ENCODE assay signal across 1 cellular context in the genomic region with DNA sequence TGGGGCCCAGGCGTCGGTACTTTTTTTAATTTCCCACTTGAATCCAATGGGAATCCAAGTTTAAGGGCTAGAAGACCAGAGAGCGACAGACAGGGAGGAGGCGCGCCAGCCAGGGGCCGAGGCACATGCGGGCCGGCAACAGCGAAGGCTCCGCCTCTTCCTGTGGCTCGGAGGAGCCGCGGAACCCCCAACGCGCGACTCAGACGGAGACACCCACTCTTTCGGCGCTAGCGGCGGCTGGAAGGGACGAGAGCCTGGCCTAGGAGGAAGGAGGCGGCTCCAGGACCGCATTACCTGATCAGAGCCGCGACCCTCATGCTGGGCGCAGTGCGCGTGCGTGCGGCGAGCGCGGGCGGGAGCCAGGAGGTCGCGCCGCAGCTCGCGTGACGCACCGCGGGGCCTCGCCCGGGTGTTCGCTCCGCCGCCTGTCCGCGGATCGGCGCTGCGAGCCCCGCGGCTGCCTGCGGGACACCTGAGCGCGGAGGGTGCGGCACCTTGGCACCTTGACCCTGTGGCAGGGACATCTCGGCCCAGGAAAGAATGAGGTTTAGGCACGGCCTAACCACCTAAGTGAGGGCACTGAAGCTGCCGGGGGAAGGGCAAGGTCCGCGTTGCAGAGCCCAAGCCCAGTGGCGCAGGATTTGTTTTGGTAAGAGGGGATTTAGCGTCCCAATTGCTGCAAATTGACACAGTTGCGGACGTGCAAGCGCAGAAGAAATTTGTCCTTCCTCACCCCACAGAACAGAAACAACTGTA.
TF ChIP-seq lines count a peak whose summit lies in the region.

A gene with protein sequence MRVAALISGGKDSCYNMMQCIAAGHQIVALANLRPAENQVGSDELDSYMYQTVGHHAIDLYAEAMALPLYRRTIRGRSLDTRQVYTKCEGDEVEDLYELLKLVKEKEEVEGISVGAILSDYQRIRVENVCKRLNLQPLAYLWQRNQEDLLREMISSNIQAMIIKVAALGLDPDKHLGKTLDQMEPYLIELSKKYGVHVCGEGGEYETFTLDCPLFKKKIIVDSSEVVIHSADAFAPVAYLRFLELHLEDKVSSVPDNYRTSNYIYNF (minus strand): TSS at position 341 of the 756 bp plus-strand sequence. CDS start 24 bp downstream, at position 317.

TF ChIP-seq in K562, 482 proteins besides CTCF, POLR2A, EP300 and RAD21 (continued from another document and continues in another):
- TF ChIP-seq, protein P1, sequence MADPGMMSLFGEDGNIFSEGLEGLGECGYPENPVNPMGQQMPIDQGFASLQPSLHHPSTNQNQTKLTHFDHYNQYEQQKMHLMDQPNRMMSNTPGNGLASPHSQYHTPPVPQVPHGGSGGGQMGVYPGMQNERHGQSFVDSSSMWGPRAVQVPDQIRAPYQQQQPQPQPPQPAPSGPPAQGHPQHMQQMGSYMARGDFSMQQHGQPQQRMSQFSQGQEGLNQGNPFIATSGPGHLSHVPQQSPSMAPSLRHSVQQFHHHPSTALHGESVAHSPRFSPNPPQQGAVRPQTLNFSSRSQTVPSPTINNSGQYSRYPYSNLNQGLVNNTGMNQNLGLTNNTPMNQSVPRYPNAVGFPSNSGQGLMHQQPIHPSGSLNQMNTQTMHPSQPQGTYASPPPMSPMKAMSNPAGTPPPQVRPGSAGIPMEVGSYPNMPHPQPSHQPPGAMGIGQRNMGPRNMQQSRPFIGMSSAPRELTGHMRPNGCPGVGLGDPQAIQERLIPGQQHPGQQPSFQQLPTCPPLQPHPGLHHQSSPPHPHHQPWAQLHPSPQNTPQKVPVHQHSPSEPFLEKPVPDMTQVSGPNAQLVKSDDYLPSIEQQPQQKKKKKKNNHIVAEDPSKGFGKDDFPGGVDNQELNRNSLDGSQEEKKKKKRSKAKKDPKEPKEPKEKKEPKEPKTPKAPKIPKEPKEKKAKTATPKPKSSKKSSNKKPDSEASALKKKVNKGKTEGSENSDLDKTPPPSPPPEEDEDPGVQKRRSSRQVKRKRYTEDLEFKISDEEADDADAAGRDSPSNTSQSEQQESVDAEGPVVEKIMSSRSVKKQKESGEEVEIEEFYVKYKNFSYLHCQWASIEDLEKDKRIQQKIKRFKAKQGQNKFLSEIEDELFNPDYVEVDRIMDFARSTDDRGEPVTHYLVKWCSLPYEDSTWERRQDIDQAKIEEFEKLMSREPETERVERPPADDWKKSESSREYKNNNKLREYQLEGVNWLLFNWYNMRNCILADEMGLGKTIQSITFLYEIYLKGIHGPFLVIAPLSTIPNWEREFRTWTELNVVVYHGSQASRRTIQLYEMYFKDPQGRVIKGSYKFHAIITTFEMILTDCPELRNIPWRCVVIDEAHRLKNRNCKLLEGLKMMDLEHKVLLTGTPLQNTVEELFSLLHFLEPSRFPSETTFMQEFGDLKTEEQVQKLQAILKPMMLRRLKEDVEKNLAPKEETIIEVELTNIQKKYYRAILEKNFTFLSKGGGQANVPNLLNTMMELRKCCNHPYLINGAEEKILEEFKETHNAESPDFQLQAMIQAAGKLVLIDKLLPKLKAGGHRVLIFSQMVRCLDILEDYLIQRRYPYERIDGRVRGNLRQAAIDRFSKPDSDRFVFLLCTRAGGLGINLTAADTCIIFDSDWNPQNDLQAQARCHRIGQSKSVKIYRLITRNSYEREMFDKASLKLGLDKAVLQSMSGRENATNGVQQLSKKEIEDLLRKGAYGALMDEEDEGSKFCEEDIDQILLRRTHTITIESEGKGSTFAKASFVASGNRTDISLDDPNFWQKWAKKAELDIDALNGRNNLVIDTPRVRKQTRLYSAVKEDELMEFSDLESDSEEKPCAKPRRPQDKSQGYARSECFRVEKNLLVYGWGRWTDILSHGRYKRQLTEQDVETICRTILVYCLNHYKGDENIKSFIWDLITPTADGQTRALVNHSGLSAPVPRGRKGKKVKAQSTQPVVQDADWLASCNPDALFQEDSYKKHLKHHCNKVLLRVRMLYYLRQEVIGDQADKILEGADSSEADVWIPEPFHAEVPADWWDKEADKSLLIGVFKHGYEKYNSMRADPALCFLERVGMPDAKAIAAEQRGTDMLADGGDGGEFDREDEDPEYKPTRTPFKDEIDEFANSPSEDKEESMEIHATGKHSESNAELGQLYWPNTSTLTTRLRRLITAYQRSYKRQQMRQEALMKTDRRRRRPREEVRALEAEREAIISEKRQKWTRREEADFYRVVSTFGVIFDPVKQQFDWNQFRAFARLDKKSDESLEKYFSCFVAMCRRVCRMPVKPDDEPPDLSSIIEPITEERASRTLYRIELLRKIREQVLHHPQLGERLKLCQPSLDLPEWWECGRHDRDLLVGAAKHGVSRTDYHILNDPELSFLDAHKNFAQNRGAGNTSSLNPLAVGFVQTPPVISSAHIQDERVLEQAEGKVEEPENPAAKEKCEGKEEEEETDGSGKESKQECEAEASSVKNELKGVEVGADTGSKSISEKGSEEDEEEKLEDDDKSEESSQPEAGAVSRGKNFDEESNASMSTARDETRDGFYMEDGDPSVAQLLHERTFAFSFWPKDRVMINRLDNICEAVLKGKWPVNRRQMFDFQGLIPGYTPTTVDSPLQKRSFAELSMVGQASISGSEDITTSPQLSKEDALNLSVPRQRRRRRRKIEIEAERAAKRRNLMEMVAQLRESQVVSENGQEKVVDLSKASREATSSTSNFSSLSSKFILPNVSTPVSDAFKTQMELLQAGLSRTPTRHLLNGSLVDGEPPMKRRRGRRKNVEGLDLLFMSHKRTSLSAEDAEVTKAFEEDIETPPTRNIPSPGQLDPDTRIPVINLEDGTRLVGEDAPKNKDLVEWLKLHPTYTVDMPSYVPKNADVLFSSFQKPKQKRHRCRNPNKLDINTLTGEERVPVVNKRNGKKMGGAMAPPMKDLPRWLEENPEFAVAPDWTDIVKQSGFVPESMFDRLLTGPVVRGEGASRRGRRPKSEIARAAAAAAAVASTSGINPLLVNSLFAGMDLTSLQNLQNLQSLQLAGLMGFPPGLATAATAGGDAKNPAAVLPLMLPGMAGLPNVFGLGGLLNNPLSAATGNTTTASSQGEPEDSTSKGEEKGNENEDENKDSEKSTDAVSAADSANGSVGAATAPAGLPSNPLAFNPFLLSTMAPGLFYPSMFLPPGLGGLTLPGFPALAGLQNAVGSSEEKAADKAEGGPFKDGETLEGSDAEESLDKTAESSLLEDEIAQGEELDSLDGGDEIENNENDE (IDR thresholded peaks at IDR 0.05; ENCODE audit: low read depth, low read length), result no peak
- TF ChIP-seq, protein P2, sequence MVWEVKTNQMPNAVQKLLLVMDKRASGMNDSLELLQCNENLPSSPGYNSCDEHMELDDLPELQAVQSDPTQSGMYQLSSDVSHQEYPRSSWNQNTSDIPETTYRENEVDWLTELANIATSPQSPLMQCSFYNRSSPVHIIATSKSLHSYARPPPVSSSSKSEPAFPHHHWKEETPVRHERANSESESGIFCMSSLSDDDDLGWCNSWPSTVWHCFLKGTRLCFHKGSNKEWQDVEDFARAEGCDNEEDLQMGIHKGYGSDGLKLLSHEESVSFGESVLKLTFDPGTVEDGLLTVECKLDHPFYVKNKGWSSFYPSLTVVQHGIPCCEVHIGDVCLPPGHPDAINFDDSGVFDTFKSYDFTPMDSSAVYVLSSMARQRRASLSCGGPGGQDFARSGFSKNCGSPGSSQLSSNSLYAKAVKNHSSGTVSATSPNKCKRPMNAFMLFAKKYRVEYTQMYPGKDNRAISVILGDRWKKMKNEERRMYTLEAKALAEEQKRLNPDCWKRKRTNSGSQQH (CRISPR knock-in tag; IDR thresholded peaks at IDR 0.05), result no peak
- TF ChIP-seq ZNF699 (CRISPR knock-in tag; IDR thresholded peaks at IDR 0.05; ENCODE audit: insufficient replicate concordance) (no peak), HNRNPK (IDR thresholded peaks at IDR 0.05; ENCODE audit: low read depth, low read length, poor library complexity, severe bottlenecking) (no peak), NR2C1 (IDR thresholded peaks at IDR 0.05) (no peak), NR2C1 (tag; IDR thresholded peaks at IDR 0.05) (no peak), GATA2 (CRISPR knock-in tag; IDR thresholded peaks at IDR 0.05) (no peak), NCOA6 (IDR thresholded peaks at IDR 0.05) (no peak), NCOR1 (IDR thresholded peaks at IDR 0.05) (no peak), POLR2G (IDR thresholded peaks at IDR 0.05; ENCODE audit: low read depth, low read length) (peak; percentile 96), JUND (IDR thresholded peaks at IDR 0.05; ENCODE audit: borderline replicate concordance, low read depth, low read length) (no peak; the same call in 1 of the 2 replicates), JUND (tag; IDR thresholded peaks at IDR 0.05; ENCODE audit: borderline replicate concordance, low read depth, low read length) (peak; percentile 13; the same call in 1 of the 3 replicates), SMARCB1 (IDR thresholded peaks at IDR 0.05; ENCODE audit: insufficient read length, low read depth) (no peak), ATF7 (IDR thresholded peaks at IDR 0.05) (peak; percentile 70), FOSL1 (tag; conservative IDR thresholded peaks at IDR 0.05) (peak; percentile 60), HNRNPLL (IDR thresholded peaks at IDR 0.05; ENCODE audit: low read depth, low read length, poor library complexity, severe bottlenecking) (peak; percentile 83), CEBPB (tag; IDR thresholded peaks at IDR 0.05) (no peak), ZNF583 (CRISPR knock-in tag; IDR thresholded peaks at IDR 0.05) (peak; percentile 55; the same call in 1 of the 2 replicates), NEUROD1 (IDR thresholded peaks at IDR 0.05; ENCODE audit: borderline replicate concordance, low read depth, low read length, partially characterized antibody) (no peak), GATAD2B (IDR thresholded peaks at IDR 0.05; ENCODE audit: borderline replicate concordance) (peak; percentile 83; the same call in 1 of the 2 replicates), SMAD4 (CRISPR knock-in tag; conservative IDR thresholded peaks at IDR 0.05) (peak; percentile 30; the same call in 1 of the 2 replicates), C11orf30 (IDR thresholded peaks at IDR 0.05; ENCODE audit: low read depth) (no peak; the same call in 1 of the 2 replicates), RCOR1 (IDR thresholded peaks at IDR 0.05; ENCODE audit: borderline replicate concordance in 1 of 2, low read depth in 2 of 2, low read length in 2 of 2) (0 out of 4 replicates have a peak, but pooled peaks of 1 of the 2 experiments have one; percentile 7), MYNN (IDR thresholded peaks at IDR 0.05) (no peak), MYNN (CRISPR knock-in tag; IDR thresholded peaks at IDR 0.05) (no peak), CC2D1A (IDR thresholded peaks at IDR 0.05) (no peak), SNIP1 (IDR thresholded peaks at IDR 0.05; ENCODE audit: low read depth) (no peak), PHF20 (IDR thresholded peaks at IDR 0.05; ENCODE audit: partially characterized antibody) (no peak), NR4A1 (CRISPR knock-in tag; IDR thresholded peaks at IDR 0.05) (no peak), NR4A1 (tag; IDR thresholded peaks at IDR 0.05) (no peak; the same call in 1 of the 2 replicates), HNRNPUL1 (IDR thresholded peaks at IDR 0.05; ENCODE audit: low read length) (no peak), XRCC3 (IDR thresholded peaks at IDR 0.05) (no peak)
- TF ChIP-seq, protein P3, sequence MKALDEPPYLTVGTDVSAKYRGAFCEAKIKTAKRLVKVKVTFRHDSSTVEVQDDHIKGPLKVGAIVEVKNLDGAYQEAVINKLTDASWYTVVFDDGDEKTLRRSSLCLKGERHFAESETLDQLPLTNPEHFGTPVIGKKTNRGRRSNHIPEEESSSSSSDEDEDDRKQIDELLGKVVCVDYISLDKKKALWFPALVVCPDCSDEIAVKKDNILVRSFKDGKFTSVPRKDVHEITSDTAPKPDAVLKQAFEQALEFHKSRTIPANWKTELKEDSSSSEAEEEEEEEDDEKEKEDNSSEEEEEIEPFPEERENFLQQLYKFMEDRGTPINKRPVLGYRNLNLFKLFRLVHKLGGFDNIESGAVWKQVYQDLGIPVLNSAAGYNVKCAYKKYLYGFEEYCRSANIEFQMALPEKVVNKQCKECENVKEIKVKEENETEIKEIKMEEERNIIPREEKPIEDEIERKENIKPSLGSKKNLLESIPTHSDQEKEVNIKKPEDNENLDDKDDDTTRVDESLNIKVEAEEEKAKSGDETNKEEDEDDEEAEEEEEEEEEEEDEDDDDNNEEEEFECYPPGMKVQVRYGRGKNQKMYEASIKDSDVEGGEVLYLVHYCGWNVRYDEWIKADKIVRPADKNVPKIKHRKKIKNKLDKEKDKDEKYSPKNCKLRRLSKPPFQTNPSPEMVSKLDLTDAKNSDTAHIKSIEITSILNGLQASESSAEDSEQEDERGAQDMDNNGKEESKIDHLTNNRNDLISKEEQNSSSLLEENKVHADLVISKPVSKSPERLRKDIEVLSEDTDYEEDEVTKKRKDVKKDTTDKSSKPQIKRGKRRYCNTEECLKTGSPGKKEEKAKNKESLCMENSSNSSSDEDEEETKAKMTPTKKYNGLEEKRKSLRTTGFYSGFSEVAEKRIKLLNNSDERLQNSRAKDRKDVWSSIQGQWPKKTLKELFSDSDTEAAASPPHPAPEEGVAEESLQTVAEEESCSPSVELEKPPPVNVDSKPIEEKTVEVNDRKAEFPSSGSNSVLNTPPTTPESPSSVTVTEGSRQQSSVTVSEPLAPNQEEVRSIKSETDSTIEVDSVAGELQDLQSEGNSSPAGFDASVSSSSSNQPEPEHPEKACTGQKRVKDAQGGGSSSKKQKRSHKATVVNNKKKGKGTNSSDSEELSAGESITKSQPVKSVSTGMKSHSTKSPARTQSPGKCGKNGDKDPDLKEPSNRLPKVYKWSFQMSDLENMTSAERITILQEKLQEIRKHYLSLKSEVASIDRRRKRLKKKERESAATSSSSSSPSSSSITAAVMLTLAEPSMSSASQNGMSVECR (CRISPR knock-in tag; IDR thresholded peaks at IDR 0.05), result peak; percentile 62; the same call in 1 of the 2 replicates
- TF ChIP-seq, protein P4, sequence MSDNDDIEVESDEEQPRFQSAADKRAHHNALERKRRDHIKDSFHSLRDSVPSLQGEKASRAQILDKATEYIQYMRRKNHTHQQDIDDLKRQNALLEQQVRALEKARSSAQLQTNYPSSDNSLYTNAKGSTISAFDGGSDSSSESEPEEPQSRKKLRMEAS (CRISPR knock-in tag; IDR thresholded peaks at IDR 0.05), result peak; percentile 82
- TF ChIP-seq, protein P5, sequence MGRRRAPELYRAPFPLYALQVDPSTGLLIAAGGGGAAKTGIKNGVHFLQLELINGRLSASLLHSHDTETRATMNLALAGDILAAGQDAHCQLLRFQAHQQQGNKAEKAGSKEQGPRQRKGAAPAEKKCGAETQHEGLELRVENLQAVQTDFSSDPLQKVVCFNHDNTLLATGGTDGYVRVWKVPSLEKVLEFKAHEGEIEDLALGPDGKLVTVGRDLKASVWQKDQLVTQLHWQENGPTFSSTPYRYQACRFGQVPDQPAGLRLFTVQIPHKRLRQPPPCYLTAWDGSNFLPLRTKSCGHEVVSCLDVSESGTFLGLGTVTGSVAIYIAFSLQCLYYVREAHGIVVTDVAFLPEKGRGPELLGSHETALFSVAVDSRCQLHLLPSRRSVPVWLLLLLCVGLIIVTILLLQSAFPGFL (CRISPR knock-in tag; IDR thresholded peaks at IDR 0.05), result no peak
- TF ChIP-seq, protein P6, sequence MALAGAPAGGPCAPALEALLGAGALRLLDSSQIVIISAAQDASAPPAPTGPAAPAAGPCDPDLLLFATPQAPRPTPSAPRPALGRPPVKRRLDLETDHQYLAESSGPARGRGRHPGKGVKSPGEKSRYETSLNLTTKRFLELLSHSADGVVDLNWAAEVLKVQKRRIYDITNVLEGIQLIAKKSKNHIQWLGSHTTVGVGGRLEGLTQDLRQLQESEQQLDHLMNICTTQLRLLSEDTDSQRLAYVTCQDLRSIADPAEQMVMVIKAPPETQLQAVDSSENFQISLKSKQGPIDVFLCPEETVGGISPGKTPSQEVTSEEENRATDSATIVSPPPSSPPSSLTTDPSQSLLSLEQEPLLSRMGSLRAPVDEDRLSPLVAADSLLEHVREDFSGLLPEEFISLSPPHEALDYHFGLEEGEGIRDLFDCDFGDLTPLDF (CRISPR knock-in tag; IDR thresholded peaks at IDR 0.05), result 0 out of 2 replicates have a peak, but pooled peaks have one; percentile 13
